Comparison of ENCODE assay signal across 18 cellular contexts in genomic region chr14:100263141-100263540, GRCh38. TPM values are rescaled to one million over a fixed set of nuclear protein-coding genes. Genes with fewer than 3 reads are reported as not detected.
DNase-seq lines count a peak whose midpoint lies in the region; ATAC-seq and TF ChIP-seq lines count a peak whose summit lies in the region.
"Had no signal": no experiment of that assay in that cellular context is flagged by ENCODE, and none has a peak within 500 bp of the region (broad histone marks: within the 10 kb centered on the region; RNA-seq: fewer than 3 reads in every experiment).

No MANE protein-coding gene starts in this region.

- H3K9me3 Mint-ChIP-seq in activated CD4-positive, alpha-beta memory T cell treated with anti-CD3 and anti-CD28 coated beads for 36 hours = no peaks in the 10 kb centered on the region
- no peaks in the 10 kb centered on the region for H3K9me3 Mint-ChIP-seq in chondrocyte (ENCODE audit: low read depth)
- H3K9me3 Mint-ChIP-seq: natural killer cell; T-helper 1 cell treated with Interleukin-12 subunit alpha and Interleukin-12 subunit beta and Interleukin-4 antibody, amounts not matched to agents 30 μg/mL and 1 μg/mL, for 36 hours had no signal

- POLR2A ChIA-PET in activated CD4-positive, alpha-beta memory T cell treated with anti-CD3 and anti-CD28 coated beads for 36 hours (lab: Charles Lee) = interaction anchor here (2.5 kb wide), 1 partner anchor 11 kb away, joined by 6 read pairs; no protein-coding TSS in a partner anchor

- peak; percentile 60 for DNase-seq in AG08395 (ENCODE audit: low spot score)
- peak; percentile 77 for DNase-seq in EH (ENCODE audit: low read depth)
- DNase-seq in activated CD4-positive, alpha-beta memory T cell treated with anti-CD3 and anti-CD28 coated beads for 36 hours = no peak
- peak; percentile 39 for DNase-seq in kidney tubule cell (ENCODE audit: low spot score)
- no peak for DNase-seq in Kasumi-1 (lab: John Stamatoyannopoulos, UW)
- DNase-seq in chondrocyte (ENCODE audit: low spot score) = no peak
- no peak for DNase-seq in effector memory CD4-positive, alpha-beta T cell
- DNase-seq: activated T-cell treated with anti-CD3 and anti-CD28 coated beads for 4 hours, DMS79, H7, natural killer cell, NCI-H2107, NCI-H748 treated with DMSO at 0.1 percent for 48 hours, Peyer's patch, upper lobe of left lung had no signal

- no peaks in the 10 kb centered on the region for H3K27me3 Mint-ChIP-seq in activated CD4-positive, alpha-beta memory T cell treated with anti-CD3 and anti-CD28 coated beads for 36 hours
- no peaks in the 10 kb centered on the region for H3K27me3 Mint-ChIP-seq in chondrocyte (ENCODE audit: low read depth)

- intact Hi-C loops in activated CD4-positive, alpha-beta memory T cell treated with anti-CD3 and anti-CD28 coated beads for 36 hours (cut with micrococcal nuclease) = no loop called here

- CTCF ChIA-PET in activated CD4-positive, alpha-beta memory T cell treated with anti-CD3 and anti-CD28 coated beads for 36 hours (lab: Charles Lee) = interaction anchor here (1.2 to 7.4 kb wide), 3 partner anchors 16 to 22 kb away, joined by 3 to 46 read pairs (median 7); no protein-coding TSS in a partner anchor

- no peak overlapping the region for H3K27ac ChIP-seq in effector memory CD4-positive, alpha-beta T cell (ENCODE audit: insufficient read depth, low read length, poor library complexity, severe bottlenecking)
- H3K27ac ChIP-seq: esophagus muscularis mucosa, Peyer's patch had no signal

- H3K36me3 ChIP-seq in effector memory CD4-positive, alpha-beta T cell (ENCODE audit: control insufficient read depth, insufficient read depth, low read length) = peaks cover 21% of the 10 kb centered on the region

- no peak overlapping the region for H3K4me3 Mint-ChIP-seq in activated CD4-positive, alpha-beta memory T cell treated with anti-CD3 and anti-CD28 coated beads for 36 hours
- no peak overlapping the region for H3K4me3 Mint-ChIP-seq in chondrocyte (ENCODE audit: unreplicated experiment)
- H3K4me3 Mint-ChIP-seq: natural killer cell; T-helper 1 cell treated with Interleukin-12 subunit alpha and Interleukin-12 subunit beta and Interleukin-4 antibody, amounts not matched to agents 30 μg/mL and 1 μg/mL, for 36 hours had no signal

- peaks cover 20% of the 10 kb centered on the region for H3K4me1 ChIP-seq in effector memory CD4-positive, alpha-beta T cell (ENCODE audit: control insufficient read depth, insufficient read depth, low read length, poor library complexity, severe bottlenecking)

- H3K27me3 ChIP-seq in effector memory CD4-positive, alpha-beta T cell (replicated peaks; ENCODE audit: control insufficient read depth, insufficient read depth, low read length, poor library complexity, severe bottlenecking) = no peaks in the 10 kb centered on the region
- H3K27me3 ChIP-seq: esophagus muscularis mucosa, Peyer's patch, upper lobe of left lung had no signal

- no peak for TF ChIP-seq CTCF in chondrocyte (IDR thresholded peaks at IDR 0.05)

- no peaks in the 10 kb centered on the region for H3K9me3 ChIP-seq in effector memory CD4-positive, alpha-beta T cell (ENCODE audit: control insufficient read depth, low read length)
- H3K9me3 ChIP-seq: esophagus muscularis mucosa, Peyer's patch, upper lobe of left lung had no signal

- no peak overlapping the region for H3K4me3 ChIP-seq in effector memory CD4-positive, alpha-beta T cell (ENCODE audit: insufficient read depth, low read depth, low read length, poor library complexity, severe bottlenecking)
- H3K4me3 ChIP-seq: esophagus muscularis mucosa, Peyer's patch, upper lobe of left lung had no signal

- ATAC-seq in HG03442 (IDR thresholded peaks at IDR 0.05; ENCODE audit: unreplicated experiment) = no peak
- ATAC-seq: natural killer cell had no signal

- peak overlapping the region; percentile 51 for H3K27ac Mint-ChIP-seq in activated CD4-positive, alpha-beta memory T cell treated with anti-CD3 and anti-CD28 coated beads for 36 hours
- H3K27ac Mint-ChIP-seq in chondrocyte (ENCODE audit: unreplicated experiment) = no peak overlapping the region
- H3K27ac Mint-ChIP-seq: T-helper 1 cell treated with Interleukin-12 subunit alpha and Interleukin-12 subunit beta and Interleukin-4 antibody, amounts not matched to agents 30 μg/mL and 1 μg/mL, for 36 hours had no signal

- H3K36me3 Mint-ChIP-seq in activated CD4-positive, alpha-beta memory T cell treated with anti-CD3 and anti-CD28 coated beads for 36 hours = peaks cover 26% of the 10 kb centered on the region
- peaks cover 6% of the 10 kb centered on the region for H3K36me3 Mint-ChIP-seq in chondrocyte (ENCODE audit: low read depth)
- H3K36me3 Mint-ChIP-seq: natural killer cell had no signal

- H3K4me1 Mint-ChIP-seq in activated CD4-positive, alpha-beta memory T cell treated with anti-CD3 and anti-CD28 coated beads for 36 hours (ENCODE audit: low read depth) = peaks cover 80% of the 10 kb centered on the region
- peaks cover 35% of the 10 kb centered on the region for H3K4me1 Mint-ChIP-seq in chondrocyte (ENCODE audit: low read depth)

RNA-seq across cellular contexts. Expression of gene YY1, which starts 24.2 kb away (rescaled TPM):
- total RNA-seq in activated CD4-positive, alpha-beta memory T cell treated with anti-CD3 and anti-CD28 coated beads for 36 hours = 10 to 100 TPM; 88.6 to 98.2 TPM
- 69.8 to 72.8 TPM (median 70.0 TPM) in 3 replicates for total RNA-seq in chondrocyte

RNA-seq across cellular contexts. Expression of gene SLC25A29, which starts 43.1 kb away (rescaled TPM):
- total RNA-seq in activated CD4-positive, alpha-beta memory T cell treated with anti-CD3 and anti-CD28 coated beads for 36 hours = 10 to 100 TPM; 14.9 to 15.7 TPM
- total RNA-seq in chondrocyte = 22.2 to 29.3 TPM (median 26.6 TPM) in 3 replicates

RNA-seq across cellular contexts. Expression of gene SLC25A47, which starts 60.0 kb away (rescaled TPM):
- total RNA-seq in activated CD4-positive, alpha-beta memory T cell treated with anti-CD3 and anti-CD28 coated beads for 36 hours = not detected
- not detected in 3 replicates for total RNA-seq in chondrocyte
- total RNA-seq: esophagus muscularis mucosa, upper lobe of left lung had no signal

Comparison
In these comparisons a context has a peak if more than half of its experiments do, and no peak if none do; other contexts are left out.
1. DNase-seq: peak in AG08395 (single experiment), EH (single experiment) and kidney tubule cell (single experiment); none in activated CD4-positive, alpha-beta memory T cell treated with anti-CD3 and anti-CD28 coated beads for 36 hours (single experiment), Kasumi-1 (0 of 2), chondrocyte (single experiment) and effector memory CD4-positive, alpha-beta T cell (0 of 3).